Comparison of ENCODE assay signal across 1 cellular context in the genomic region with DNA sequence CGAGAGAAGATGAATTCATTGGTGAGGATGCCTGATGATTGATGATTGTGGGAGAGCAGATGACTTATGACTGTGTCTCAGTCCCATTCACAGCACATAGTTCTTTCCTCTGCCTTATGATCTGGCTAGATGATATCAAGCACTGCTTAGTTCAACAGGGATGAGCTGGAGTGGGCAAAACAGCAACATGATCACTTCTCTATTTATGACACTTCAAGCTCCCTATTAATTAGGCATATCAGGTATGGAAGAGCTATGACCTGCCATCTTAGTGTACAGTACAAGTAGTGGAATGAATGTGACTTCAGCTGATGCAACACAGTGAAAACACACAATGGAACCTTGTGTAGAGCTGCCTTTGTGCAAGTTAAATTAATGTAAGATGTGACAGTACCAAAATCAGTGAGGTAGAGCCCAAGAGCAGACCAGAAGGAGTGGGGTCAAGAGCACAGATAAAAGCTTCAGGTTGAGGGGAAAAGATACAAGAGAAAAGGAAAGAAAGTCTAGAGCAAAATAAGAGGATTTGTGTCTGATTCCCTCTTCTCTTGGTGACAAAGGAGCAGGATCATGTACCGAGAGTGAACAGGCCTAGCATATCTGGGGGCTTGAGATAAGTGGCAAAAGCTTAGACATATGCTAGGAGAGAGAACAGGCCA.
TF ChIP-seq lines count a peak whose summit lies in the region.

No MANE protein-coding gene starts in this region.

TF ChIP-seq in K562, 482 proteins besides CTCF, POLR2A, EP300 and RAD21 (continued from another document):
- TF ChIP-seq, protein P1, sequence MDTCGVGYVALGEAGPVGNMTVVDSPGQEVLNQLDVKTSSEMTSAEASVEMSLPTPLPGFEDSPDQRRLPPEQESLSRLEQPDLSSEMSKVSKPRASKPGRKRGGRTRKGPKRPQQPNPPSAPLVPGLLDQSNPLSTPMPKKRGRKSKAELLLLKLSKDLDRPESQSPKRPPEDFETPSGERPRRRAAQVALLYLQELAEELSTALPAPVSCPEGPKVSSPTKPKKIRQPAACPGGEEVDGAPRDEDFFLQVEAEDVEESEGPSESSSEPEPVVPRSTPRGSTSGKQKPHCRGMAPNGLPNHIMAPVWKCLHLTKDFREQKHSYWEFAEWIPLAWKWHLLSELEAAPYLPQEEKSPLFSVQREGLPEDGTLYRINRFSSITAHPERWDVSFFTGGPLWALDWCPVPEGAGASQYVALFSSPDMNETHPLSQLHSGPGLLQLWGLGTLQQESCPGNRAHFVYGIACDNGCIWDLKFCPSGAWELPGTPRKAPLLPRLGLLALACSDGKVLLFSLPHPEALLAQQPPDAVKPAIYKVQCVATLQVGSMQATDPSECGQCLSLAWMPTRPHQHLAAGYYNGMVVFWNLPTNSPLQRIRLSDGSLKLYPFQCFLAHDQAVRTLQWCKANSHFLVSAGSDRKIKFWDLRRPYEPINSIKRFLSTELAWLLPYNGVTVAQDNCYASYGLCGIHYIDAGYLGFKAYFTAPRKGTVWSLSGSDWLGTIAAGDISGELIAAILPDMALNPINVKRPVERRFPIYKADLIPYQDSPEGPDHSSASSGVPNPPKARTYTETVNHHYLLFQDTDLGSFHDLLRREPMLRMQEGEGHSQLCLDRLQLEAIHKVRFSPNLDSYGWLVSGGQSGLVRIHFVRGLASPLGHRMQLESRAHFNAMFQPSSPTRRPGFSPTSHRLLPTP (IDR thresholded peaks at IDR 0.05; ENCODE audit: borderline replicate concordance, extremely low read depth, insufficient read length) = no peak
- TF ChIP-seq MEF2A (IDR thresholded peaks at IDR 0.05; ENCODE audit: control insufficient read depth, low read depth, low read length) = no peak
- TF ChIP-seq, protein P2, sequence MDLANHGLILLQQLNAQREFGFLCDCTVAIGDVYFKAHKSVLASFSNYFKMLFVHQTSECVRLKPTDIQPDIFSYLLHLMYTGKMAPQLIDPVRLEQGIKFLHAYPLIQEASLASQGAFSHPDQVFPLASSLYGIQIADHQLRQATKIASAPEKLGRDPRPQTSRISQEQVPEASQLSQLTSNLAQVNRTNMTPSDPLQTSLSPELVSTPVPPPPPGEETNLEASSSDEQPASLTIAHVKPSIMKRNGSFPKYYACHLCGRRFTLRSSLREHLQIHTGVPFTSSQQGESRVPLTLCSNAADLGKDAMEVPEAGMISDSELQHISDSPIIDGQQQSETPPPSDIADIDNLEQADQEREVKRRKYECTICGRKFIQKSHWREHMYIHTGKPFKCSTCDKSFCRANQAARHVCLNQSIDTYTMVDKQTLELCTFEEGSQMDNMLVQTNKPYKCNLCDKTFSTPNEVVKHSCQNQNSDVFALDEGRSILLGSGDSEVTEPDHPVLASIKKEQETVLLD (IDR thresholded peaks at IDR 0.05) = no peak
- TF ChIP-seq NRF1 (conservative IDR thresholded peaks at IDR 0.05 in 1 of 2, IDR thresholded peaks at IDR 0.05 in 1 of 2) = 0 out of 4 replicates have a peak, but pooled peaks of 1 of the 2 experiments have one; percentile 13
